Comparison of ENCODE assay signal across 23 cellular contexts in genomic region chr16:10642964-10643363, GRCh38. TPM values are rescaled to one million over a fixed set of nuclear protein-coding genes. Genes with fewer than 3 reads are reported as not detected.
"Had no signal": no experiment of that assay in that cellular context is flagged by ENCODE, and none has a peak within 500 bp of the region (broad histone marks: within the 10 kb centered on the region; RNA-seq: fewer than 3 reads in every experiment).

No MANE protein-coding gene starts in this region.

- H3K36me3 Mint-ChIP-seq: naive thymus-derived CD4-positive, alpha-beta T cell had no signal

- H3K4me3 ChIP-seq: coronary artery, esophagus muscularis mucosa, gastrocnemius medialis, right atrium auricular region, upper lobe of left lung, uterus had no signal

- DNase-seq: effector memory CD4-positive, alpha-beta T cell; gastrocnemius medialis; glutamatergic neuron; kidney glomerular epithelial cell; mammary epithelial cell; naive thymus-derived CD4-positive, alpha-beta T cell; nephron progenitor cell; small intestine; stimulated activated CD4-positive, alpha-beta T cell treated with anti-CD3 and anti-CD28 coated beads, Interleukin-12 subunit alpha, Interleukin-12 subunit beta, amount 100 ng/mL, for 4 hours; stimulated activated naive CD4-positive, alpha-beta T cell treated with Interleukin-2 at 50 U/mL for 16 hours; upper lobe of left lung; uterus had no signal

- H3K4me3 Mint-ChIP-seq: naive thymus-derived CD4-positive, alpha-beta T cell; nephron progenitor cell had no signal

- H3K36me3 ChIP-seq: esophagus muscularis mucosa, gastrocnemius medialis, right atrium auricular region, upper lobe of left lung, uterus had no signal

- H3K4me1 ChIP-seq: esophagus muscularis mucosa, gastrocnemius medialis, right atrium auricular region, uterus had no signal

- H3K27ac Mint-ChIP-seq: naive thymus-derived CD4-positive, alpha-beta T cell; nephron progenitor cell had no signal

- H3K9me3 ChIP-seq: esophagus muscularis mucosa, gastrocnemius medialis, right atrium auricular region, upper lobe of left lung, uterus had no signal

- H3K4me1 Mint-ChIP-seq: naive thymus-derived CD4-positive, alpha-beta T cell had no signal

- H3K27ac ChIP-seq: coronary artery, epithelial cell of prostate, esophagus muscularis mucosa, gastrocnemius medialis, right atrium auricular region, uterus had no signal

- H3K27me3 ChIP-seq: esophagus muscularis mucosa, gastrocnemius medialis, right atrium auricular region, upper lobe of left lung, uterus had no signal

- ATAC-seq: gastrocnemius medialis; left lobe of liver; naive thymus-derived CD4-positive, alpha-beta T cell had no signal

- FAIRE-seq: islet of Langerhans, small intestine had no signal

RNA-seq across cellular contexts. Expression of gene TEKT5, which starts 51.8 kb away (rescaled TPM):
- total RNA-seq: chondrocyte; dermis microvascular lymphatic vessel endothelial cell; esophagus muscularis mucosa; gastrocnemius medialis; mesenteric fat pad; mononuclear cell; naive thymus-derived CD4-positive, alpha-beta T cell; osteocyte; right atrium auricular region had no signal
- polyA plus RNA-seq: mammary epithelial cell had no signal
